Comparison of ENCODE assay signal across 8 cellular contexts in genomic region chr2:207166039-207166348, GRCh38. TPM values are rescaled to one million over a fixed set of nuclear protein-coding genes. Genes with fewer than 3 reads are reported as not detected.
DNase-seq lines count a peak whose midpoint lies in the region; ATAC-seq and TF ChIP-seq lines count a peak whose summit lies in the region.

No MANE protein-coding gene starts in this region.

- H3K4me3 Mint-ChIP-seq in natural killer cell, result peak overlapping the region; percentile 99
- peak overlapping the region; percentile 93 to 97 for H3K4me3 Mint-ChIP-seq in stimulated activated naive B cell treated with anti-CD40 and anti-IgM and Interleukin-4, amounts not matched to agents 10 μg/mL and 1 μg/mL and 100 μg/mL, for 72 hours

- intact Hi-C loops in natural killer cell (cut with micrococcal nuclease), result loop anchor here (5.0 kb wide), 2 partner anchors 361 to 399 kb away; partner anchors contain the start of genes CREB1, FASTKD2 and MDH1B

- peaks cover 0 to 25% of the 10 kb centered on the region in 2 donors for H3K27me3 Mint-ChIP-seq in natural killer cell (ENCODE audit: low read depth in 2 of 2)
- no peaks in the 10 kb centered on the region for H3K27me3 Mint-ChIP-seq in stimulated activated naive B cell treated with anti-CD40 and anti-IgM and Interleukin-4, amounts not matched to agents 10 μg/mL and 1 μg/mL and 100 μg/mL, for 72 hours

- H3K27ac Mint-ChIP-seq in natural killer cell, result peak overlapping the region; percentile 92 to 99
- peak overlapping the region; percentile 99 for H3K27ac Mint-ChIP-seq in stimulated activated naive B cell treated with anti-CD40 and anti-IgM and Interleukin-4, amounts not matched to agents 10 μg/mL and 1 μg/mL and 100 μg/mL, for 72 hours

- no peak for TF ChIP-seq CTCF in fibroblast of the aortic adventitia (IDR thresholded peaks at IDR 0.05; ENCODE audit: insufficient read depth, low read length)
- TF ChIP-seq CTCF in natural killer cell (IDR thresholded peaks at IDR 0.05), result no peak

- H3K4me1 Mint-ChIP-seq in natural killer cell, result peaks cover 45 to 56% of the 10 kb centered on the region in 2 donors
- H3K4me1 Mint-ChIP-seq in stimulated activated naive B cell treated with anti-CD40 and anti-IgM and Interleukin-4, amounts not matched to agents 10 μg/mL and 1 μg/mL and 100 μg/mL, for 72 hours, result peaks cover 31 to 57% of the 10 kb centered on the region in 2 donors

- H3K4me3 ChIP-seq in fibroblast of the aortic adventitia (ENCODE audit: low read depth, low read length), result peak overlapping the region; percentile 77

- H3K36me3 Mint-ChIP-seq in natural killer cell, result no peaks in the 10 kb centered on the region
- H3K36me3 Mint-ChIP-seq in stimulated activated naive B cell treated with anti-CD40 and anti-IgM and Interleukin-4, amounts not matched to agents 10 μg/mL and 1 μg/mL and 100 μg/mL, for 72 hours, result peaks cover 4 to 47% of the 10 kb centered on the region in 2 donors

- no peaks in the 10 kb centered on the region for H3K9me3 Mint-ChIP-seq in natural killer cell
- H3K9me3 Mint-ChIP-seq in stimulated activated naive B cell treated with anti-CD40 and anti-IgM and Interleukin-4, amounts not matched to agents 10 μg/mL and 1 μg/mL and 100 μg/mL, for 72 hours, result peaks cover 0 to 4% of the 10 kb centered on the region in 2 donors

- DNase-seq in DMS79 treated with DMSO at 0.1 percent for 48 hours (lab: John Stamatoyannopoulos, UW) (peak; percentile 98), H4 (ENCODE audit: low spot score) (peak; percentile 99), LHCN-M2 (ENCODE audit: low read depth) (peak; percentile 100), SHP77 treated with DMSO at 0.1 percent for 48 hours (lab: John Stamatoyannopoulos, UW) (peak; percentile 96), activated gamma-delta T cell treated with Interleukin-2 at 50 U/mL for 16 hours (peak; percentile 91), fibroblast of the aortic adventitia (ENCODE audit: low read depth) (peak; percentile 100), natural killer cell (peak; percentile 92)
- DNase-seq in stimulated activated naive B cell treated with anti-CD40 and anti-IgM and Interleukin-4, amounts not matched to agents 10 μg/mL and 1 μg/mL and 100 μg/mL, for 72 hours, result peak; percentile 99

- ATAC-seq in natural killer cell, result peak; percentile 88 to 97 (median 94)
- ATAC-seq in stimulated activated naive B cell treated with anti-CD40 and anti-IgM and Interleukin-4, amounts not matched to agents 10 μg/mL and 1 μg/mL and 100 μg/mL, for 72 hours (replicated peaks), result peak; percentile 88 to 90

RNA-seq across cellular contexts. Expression of gene KLF7, which starts 0.2 kb away (rescaled TPM):
- 2.6 and 6.8 TPM in 2 replicates for total RNA-seq in H4 (2014; rRNA removed; shearing (Covaris generic))
- total RNA-seq in LHCN-M2 (2014; rRNA removed), result 11.4 and 11.6 TPM in 2 replicates
- polyA plus RNA-seq in LHCN-M2 (2012), result 8.2 TPM
- total RNA-seq in fibroblast of the aortic adventitia (ENCODE audit: low replicate concordance), result 12.3 and 38.5 TPM in 2 replicates
- 10 to 100 TPM; 22.9 to 39.1 (median 32.4) TPM for total RNA-seq in natural killer cell

Comparison
In these comparisons a context has a peak if more than half of its experiments do, and no peak if none do; other contexts are left out.
1. Peak in every context shown above with its lines: DNase-seq, ATAC-seq and H3K4me3 ChIP-seq.